ENCODE assay signal across 24 cellular contexts in genomic region chrX:28582494-28582893, GRCh38. TPM values are rescaled to one million over a fixed set of nuclear protein-coding genes. Genes with fewer than 3 reads are reported as not detected.
"Had no signal": no experiment of that assay in that cellular context is flagged by ENCODE, and none has a peak within 500 bp of the region (broad histone marks: within the 10 kb centered on the region; RNA-seq: fewer than 3 reads in every experiment).

No MANE protein-coding gene starts in this region.

- H3K9me3 ChIP-seq: pancreas, prostate gland, uterus had no signal

- DNase-seq: activated CD4-positive, alpha-beta T cell treated with anti-CD3 and anti-CD28 coated beads for 36 hours; activated CD4-positive, CD25-positive, alpha-beta regulatory T cell; activated CD8-positive, alpha-beta memory T cell treated with anti-CD3 and anti-CD28 coated beads for 24 hours; activated effector memory CD4-positive, alpha-beta T cell treated with Interleukin-2 at 50 U/mL for 16 hours; activated naive CD4-positive, alpha-beta T cell treated with anti-CD3 and anti-CD28 coated beads for 36 hours; activated naive CD8-positive, alpha-beta T cell treated with anti-CD3 and anti-CD28 coated beads for 36 hours; brain microvascular endothelial cell; caudate nucleus; cortex of kidney; foreskin fibroblast; hypothalamus; immature natural killer cell; kidney; left colon; naive thymus-derived CD4-positive, alpha-beta T cell; nucleus accumbens; pancreas; retina; stimulated activated CD4-positive, alpha-beta T cell treated with anti-CD3 and anti-CD28 coated beads, Interleukin-12 subunit alpha, Interleukin-12 subunit beta, amount 100 ng/mL, for 4 hours; stimulated activated CD4-positive, alpha-beta T cell treated with anti-CD3 and anti-CD28 coated beads, Interleukin-4, amount 100 ng/mL, for 24 hours; uterus had no signal

- H3K4me3 ChIP-seq: pancreas, prostate gland, skin epidermis, uterus had no signal

- H3K27me3 ChIP-seq: brain microvascular endothelial cell, uterus had no signal

- H3K27ac ChIP-seq: brain microvascular endothelial cell, pancreas, prostate gland, skin epidermis, uterus had no signal

- H3K36me3 ChIP-seq: brain microvascular endothelial cell, pancreas, prostate gland, uterus had no signal

- H3K4me1 ChIP-seq: pancreas, prostate gland, uterus had no signal

RNA-seq across cellular contexts. Expression of gene IL1RAPL1, which starts 4.8 kb away (rescaled TPM):
- total RNA-seq: activated CD4-positive, alpha-beta T cell treated with anti-CD3 and anti-CD28 coated beads for 36 hours; activated naive CD4-positive, alpha-beta T cell treated with anti-CD3 and anti-CD28 coated beads for 36 hours; activated naive CD8-positive, alpha-beta T cell treated with anti-CD3 and anti-CD28 coated beads for 36 hours; chondrocyte; naive thymus-derived CD4-positive, alpha-beta T cell had no signal
- polyA plus RNA-seq: immature natural killer cell; naive thymus-derived CD4-positive, alpha-beta T cell; pancreas had no signal
